Comparison of ENCODE assay signal across 17 cellular contexts in the genomic region with DNA sequence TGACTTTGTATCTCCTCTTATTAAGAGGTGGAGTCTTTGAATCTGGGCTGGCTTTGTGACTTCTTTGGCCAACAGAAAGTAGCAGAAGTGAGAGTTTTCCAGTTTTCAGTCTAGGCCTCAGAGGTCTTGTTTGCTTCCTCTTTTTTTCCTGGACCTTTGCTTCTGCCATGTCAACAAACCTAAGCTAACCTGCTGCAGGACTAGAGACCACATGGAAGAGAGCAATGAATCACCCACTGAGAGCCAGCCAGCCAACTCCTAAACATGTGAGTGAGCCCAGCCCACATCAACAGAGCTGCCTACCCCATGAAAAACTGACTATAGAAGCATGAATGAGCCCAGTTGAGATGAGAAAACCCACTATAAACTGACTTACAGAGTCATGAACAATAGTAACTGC. TPM values are rescaled to one million over a fixed set of nuclear protein-coding genes. Genes with fewer than 3 reads are reported as not detected.
DNase-seq lines count a peak whose midpoint lies in the region; ATAC-seq and TF ChIP-seq lines count a peak whose summit lies in the region.
"Had no signal": no experiment of that assay in that cellular context is flagged by ENCODE, and none has a peak within 500 bp of the region (broad histone marks: within the 10 kb centered on the region; RNA-seq: fewer than 3 reads in every experiment).

No MANE protein-coding gene starts in this region.

- peak; percentile 24 for ATAC-seq in left colon
- no peak for ATAC-seq in HG03135 (IDR thresholded peaks at IDR 0.05; ENCODE audit: unreplicated experiment)
- ATAC-seq: activated T-cell treated with anti-CD3 and anti-CD28 coated beads, Interleukin-2, amount 50 U/mL, for 72 hours had no signal

- H3K4me3 ChIP-seq in NB4 (ENCODE audit: low read depth, low read length), result no peak overlapping the region
- H3K4me3 ChIP-seq: esophagus muscularis mucosa, lung, tibial artery had no signal

- no peak for TF ChIP-seq POLR2A in NB4 (IDR thresholded peaks at IDR 0.05; ENCODE audit: extremely low read depth, insufficient read length)

- intact Hi-C loops in left colon (cut with DNase I, micrococcal nuclease), result no loop called here

- TF ChIP-seq CTCF in NB4 (IDR thresholded peaks at IDR 0.05; ENCODE audit: low read depth, low read length), result no peak

- DNase-seq in GM03348 (ENCODE audit: low spot score) (peak; percentile 16), NB4 (ENCODE audit: low read depth) (peak; percentile 41), astrocyte of the hippocampus (ENCODE audit: low read depth, low spot score) (peak; percentile 51), left colon (no peak), NCI-H2081 (lab: John Stamatoyannopoulos, UW) (no peak), iPS-NIHi7 (ENCODE audit: extremely low spot score) (no peak)
- DNase-seq: activated CD4-positive, alpha-beta T cell treated with anti-CD3 and anti-CD28 coated beads, Interleukin-2, amount 10 ng/mL, durations not matched to agents 24 days and 14 days; activated T-cell treated with anti-CD3 and anti-CD28 coated beads, Interleukin-2, amount 50 U/mL, for 72 hours; NCI-H1105 treated with DMSO at 0.1 percent for 48 hours; NCI-H446; nephron progenitor cell; retina; stimulated activated CD4-positive, alpha-beta T cell treated with anti-CD3 and anti-CD28 coated beads, Interleukin-2, amount 100 ng/mL, for 24 hours; tibial artery had no signal

RNA-seq across cellular contexts. Expression of a gene that starts 29.9 kb away (rescaled TPM):
- total RNA-seq in left colon, result 10 to 100 TPM; 38.6 to 48.7 TPM

RNA-seq across cellular contexts. Expression of a gene that starts 32.7 kb away (rescaled TPM):
- 1 to 10 TPM; 6.7 to 7.7 TPM for total RNA-seq in left colon

RNA-seq across cellular contexts. Expression of a gene that starts 42.8 kb away (rescaled TPM):
- not detected for total RNA-seq in left colon
- total RNA-seq: activated CD4-positive, alpha-beta T cell treated with anti-CD3 and anti-CD28 coated beads, Interleukin-2, amount 10 ng/mL, durations not matched to agents 24 days and 14 days; lung had no signal

Comparison
In these comparisons a context has a peak if more than half of its experiments do, and no peak if none do; other contexts are left out.
1. DNase-seq: peak in GM03348 (single experiment), NB4 (single experiment) and astrocyte of the hippocampus (single experiment); none in left colon (0 of 2), NCI-H2081 (0 of 2) and iPS-NIHi7 (single experiment).